Comparison of ENCODE assay signal across 17 cellular contexts in genomic region chr6:157521665-157522335, GRCh38.
DNase-seq lines count a peak whose midpoint lies in the region; ATAC-seq and TF ChIP-seq lines count a peak whose summit lies in the region.
"Had no signal": no experiment of that assay in that cellular context is flagged by ENCODE, and none has a peak within 500 bp of the region (broad histone marks: within the 10 kb centered on the region; RNA-seq: fewer than 3 reads in every experiment).

No MANE protein-coding gene starts in this region.

- no peak overlapping the region for H3K4me3 Mint-ChIP-seq in activated CD8-positive, alpha-beta T cell treated with anti-CD3 and anti-CD28 coated beads for 36 hours
- H3K4me3 Mint-ChIP-seq in activated CD8-positive, alpha-beta T cell treated with anti-CD3 and anti-CD28 coated beads, Interleukin-2, amount 10 ng/mL, durations not matched to agents 7 days and 5 days: no peak overlapping the region
- H3K4me3 Mint-ChIP-seq in immature natural killer cell: peak overlapping the region in 1 of 5 donors; percentile 43
- H3K4me3 Mint-ChIP-seq in stimulated activated effector memory CD8-positive, alpha-beta T cell treated with anti-CD3 and anti-CD28 coated beads, Interleukin-12 subunit alpha, Interleukin-12 subunit beta, amount 100 ng/mL, for 72 hours: no peak overlapping the region
- H3K4me3 Mint-ChIP-seq: brain, GM23338 had no signal

- CTCF ChIA-PET in activated CD8-positive, alpha-beta T cell treated with anti-CD3 and anti-CD28 coated beads for 36 hours (lab: Charles Lee): interaction anchor here (1.3 kb wide), 1 partner anchor 75 kb away, joined by 3 read pairs; no protein-coding TSS in a partner anchor
- CTCF ChIA-PET in activated CD8-positive, alpha-beta T cell treated with anti-CD3 and anti-CD28 coated beads, Interleukin-2, amount 10 ng/mL, durations not matched to agents 7 days and 5 days (lab: Charles Lee): interaction anchor here (1.0 to 1.1 kb wide), 2 partner anchors 9 to 58 kb away, joined by 3 to 4 read pairs; no protein-coding TSS in a partner anchor

- POLR2A ChIA-PET in activated CD8-positive, alpha-beta T cell treated with anti-CD3 and anti-CD28 coated beads for 36 hours (lab: Charles Lee): no interaction called here
- POLR2A ChIA-PET in activated CD8-positive, alpha-beta T cell treated with anti-CD3 and anti-CD28 coated beads, Interleukin-2, amount 10 ng/mL, durations not matched to agents 7 days and 5 days (lab: Charles Lee): interaction anchor here (0.7 to 0.9 kb wide), 2 partner anchors 9 to 142 kb away, joined by 3 read pairs; no protein-coding TSS in a partner anchor

- H3K4me1 Mint-ChIP-seq in activated CD8-positive, alpha-beta T cell treated with anti-CD3 and anti-CD28 coated beads for 36 hours (ENCODE audit: low read depth): no peaks in the 10 kb centered on the region
- peaks cover 37% of the 10 kb centered on the region for H3K4me1 Mint-ChIP-seq in activated CD8-positive, alpha-beta T cell treated with anti-CD3 and anti-CD28 coated beads, Interleukin-2, amount 10 ng/mL, durations not matched to agents 7 days and 5 days (ENCODE audit: low read depth)
- peaks cover 47 to 56% of the 10 kb centered on the region in 2 donors for H3K4me1 Mint-ChIP-seq in immature natural killer cell
- H3K4me1 Mint-ChIP-seq in stimulated activated effector memory CD8-positive, alpha-beta T cell treated with anti-CD3 and anti-CD28 coated beads, Interleukin-12 subunit alpha, Interleukin-12 subunit beta, amount 100 ng/mL, for 72 hours: peaks cover 35% of the 10 kb centered on the region

- no peaks in the 10 kb centered on the region for H3K36me3 ChIP-seq in lower lobe of right lung
- H3K36me3 ChIP-seq: heart right ventricle, upper lobe of left lung had no signal

- no peaks in the 10 kb centered on the region for H3K9me3 ChIP-seq in lower lobe of right lung
- H3K9me3 ChIP-seq: heart right ventricle, upper lobe of left lung had no signal

- H3K27ac Mint-ChIP-seq in activated CD8-positive, alpha-beta T cell treated with anti-CD3 and anti-CD28 coated beads for 36 hours: no peak overlapping the region
- H3K27ac Mint-ChIP-seq in activated CD8-positive, alpha-beta T cell treated with anti-CD3 and anti-CD28 coated beads, Interleukin-2, amount 10 ng/mL, durations not matched to agents 7 days and 5 days: no peak overlapping the region
- H3K27ac Mint-ChIP-seq in immature natural killer cell: peak overlapping the region; percentile 77 to 95 (median 90)
- H3K27ac Mint-ChIP-seq in stimulated activated effector memory CD8-positive, alpha-beta T cell treated with anti-CD3 and anti-CD28 coated beads, Interleukin-12 subunit alpha, Interleukin-12 subunit beta, amount 100 ng/mL, for 72 hours: peak overlapping the region; percentile 76
- H3K27ac Mint-ChIP-seq: brain, GM23338 had no signal

- intact Hi-C loops in activated CD8-positive, alpha-beta T cell treated with anti-CD3 and anti-CD28 coated beads for 36 hours (cut with micrococcal nuclease): no loop called here
- intact Hi-C loops in lower lobe of right lung (cut with DNase I): no loop called here

- no peaks in the 10 kb centered on the region for H3K9me3 Mint-ChIP-seq in activated CD8-positive, alpha-beta T cell treated with anti-CD3 and anti-CD28 coated beads for 36 hours
- peaks cover 4% of the 10 kb centered on the region for H3K9me3 Mint-ChIP-seq in activated CD8-positive, alpha-beta T cell treated with anti-CD3 and anti-CD28 coated beads, Interleukin-2, amount 10 ng/mL, durations not matched to agents 7 days and 5 days (ENCODE audit: insufficient read depth)
- no peaks in the 10 kb centered on the region for H3K9me3 Mint-ChIP-seq in immature natural killer cell
- no peaks in the 10 kb centered on the region for H3K9me3 Mint-ChIP-seq in stimulated activated effector memory CD8-positive, alpha-beta T cell treated with anti-CD3 and anti-CD28 coated beads, Interleukin-12 subunit alpha, Interleukin-12 subunit beta, amount 100 ng/mL, for 72 hours
- H3K9me3 Mint-ChIP-seq: GM23338 had no signal

- peak; percentile 45 for ATAC-seq in activated CD8-positive, alpha-beta T cell treated with anti-CD3 and anti-CD28 coated beads for 36 hours
- no peak for ATAC-seq in activated CD8-positive, alpha-beta T cell treated with anti-CD3 and anti-CD28 coated beads, Interleukin-2, amount 10 ng/mL, durations not matched to agents 7 days and 5 days
- peak; percentile 76 for ATAC-seq in stimulated activated effector memory CD8-positive, alpha-beta T cell treated with anti-CD3 and anti-CD28 coated beads, Interleukin-12 subunit alpha, Interleukin-12 subunit beta, amount 100 ng/mL, for 72 hours
- ATAC-seq in lower lobe of right lung: no peak
- ATAC-seq: GM23338, heart right ventricle, SK-N-SH treated with all-trans-retinoic acid at 6 μM for 48 hours had no signal

- peaks cover 10% of the 10 kb centered on the region for H3K4me1 ChIP-seq in lower lobe of right lung
- H3K4me1 ChIP-seq: upper lobe of left lung had no signal

- H3K27me3 ChIP-seq in lower lobe of right lung (ENCODE audit: low read depth): no peaks in the 10 kb centered on the region
- H3K27me3 ChIP-seq: heart right ventricle, upper lobe of left lung had no signal

- no peaks in the 10 kb centered on the region for H3K36me3 Mint-ChIP-seq in activated CD8-positive, alpha-beta T cell treated with anti-CD3 and anti-CD28 coated beads for 36 hours (ENCODE audit: low read depth)
- H3K36me3 Mint-ChIP-seq in activated CD8-positive, alpha-beta T cell treated with anti-CD3 and anti-CD28 coated beads, Interleukin-2, amount 10 ng/mL, durations not matched to agents 7 days and 5 days (ENCODE audit: low read depth): peaks cover 21% of the 10 kb centered on the region
- H3K36me3 Mint-ChIP-seq in immature natural killer cell: no peaks in the 10 kb centered on the region
- no peaks in the 10 kb centered on the region for H3K36me3 Mint-ChIP-seq in stimulated activated effector memory CD8-positive, alpha-beta T cell treated with anti-CD3 and anti-CD28 coated beads, Interleukin-12 subunit alpha, Interleukin-12 subunit beta, amount 100 ng/mL, for 72 hours
- H3K36me3 Mint-ChIP-seq: brain had no signal

- H3K4me3 ChIP-seq in lower lobe of right lung: no peak overlapping the region
- H3K4me3 ChIP-seq: GM23338, heart right ventricle, upper lobe of left lung had no signal

- no peaks in the 10 kb centered on the region for H3K27me3 Mint-ChIP-seq in activated CD8-positive, alpha-beta T cell treated with anti-CD3 and anti-CD28 coated beads for 36 hours
- H3K27me3 Mint-ChIP-seq in activated CD8-positive, alpha-beta T cell treated with anti-CD3 and anti-CD28 coated beads, Interleukin-2, amount 10 ng/mL, durations not matched to agents 7 days and 5 days (ENCODE audit: low read depth): no peaks in the 10 kb centered on the region
- H3K27me3 Mint-ChIP-seq in immature natural killer cell (ENCODE audit: low read depth in 3 of 3): peaks cover 0 to 8% (median 4%) of the 10 kb centered on the region in 3 donors
- H3K27me3 Mint-ChIP-seq: brain had no signal

- no peak for TF ChIP-seq CTCF in activated CD8-positive, alpha-beta T cell treated with anti-CD3 and anti-CD28 coated beads for 36 hours (IDR thresholded peaks at IDR 0.05)
- no peak for TF ChIP-seq CTCF in lower lobe of right lung (IDR thresholded peaks at IDR 0.05)

- DNase-seq in activated CD8-positive, alpha-beta T cell treated with anti-CD3 and anti-CD28 coated beads for 36 hours: no peak
- DNase-seq in activated CD8-positive, alpha-beta T cell treated with anti-CD3 and anti-CD28 coated beads, Interleukin-2, amount 10 ng/mL, durations not matched to agents 7 days and 5 days: no peak
- DNase-seq in SKM-1 treated with dmso at 0.1 percent for 144 hours (lab: John Stamatoyannopoulos, UW; ENCODE audit: unreplicated experiment): peak; percentile 66
- DNase-seq in immature natural killer cell: peak; percentile 56 to 75 (median 69)
- DNase-seq in stimulated activated effector memory CD8-positive, alpha-beta T cell treated with anti-CD3 and anti-CD28 coated beads, Interleukin-12 subunit alpha, Interleukin-12 subunit beta, amount 100 ng/mL, for 72 hours (ENCODE audit: low spot score in 2 of 2): no peak
- no peak for DNase-seq in NCI-H128 (lab: John Stamatoyannopoulos, UW; ENCODE audit: unreplicated experiment)
- DNase-seq in activated naive CD4-positive, alpha-beta T cell (lab: John Stamatoyannopoulos, UW): no peak
- no peak for DNase-seq in lower lobe of right lung
- DNase-seq: activated effector memory CD4-positive, alpha-beta T cell treated with Interleukin-2 at 50 U/mL for 16 hours; heart right ventricle; NCI-H1048; stimulated activated CD4-positive, alpha-beta T cell treated with anti-CD3 and anti-CD28 coated beads, Interleukin-4, amount 100 ng/mL, for 24 hours; upper lobe of left lung had no signal

- no peak overlapping the region for H3K27ac ChIP-seq in lower lobe of right lung
- H3K27ac ChIP-seq: C4-2B, heart right ventricle, upper lobe of left lung had no signal

Comparison
In these comparisons a context has a peak if more than half of its experiments do, and no peak if none do; other contexts are left out.
1. ATAC-seq: peak in activated CD8-positive, alpha-beta T cell treated with anti-CD3 and anti-CD28 coated beads for 36 hours (single experiment) and stimulated activated effector memory CD8-positive, alpha-beta T cell treated with anti-CD3 and anti-CD28 coated beads, Interleukin-12 subunit alpha, Interleukin-12 subunit beta, amount 100 ng/mL, for 72 hours (single experiment); none in activated CD8-positive, alpha-beta T cell treated with anti-CD3 and anti-CD28 coated beads, Interleukin-2, amount 10 ng/mL, durations not matched to agents 7 days and 5 days (single experiment) and lower lobe of right lung (0 of 2).
2. DNase-seq: peak in SKM-1 treated with dmso at 0.1 percent for 144 hours (single experiment) and immature natural killer cell (3 of 3); none in activated CD8-positive, alpha-beta T cell treated with anti-CD3 and anti-CD28 coated beads for 36 hours (single experiment), activated CD8-positive, alpha-beta T cell treated with anti-CD3 and anti-CD28 coated beads, Interleukin-2, amount 10 ng/mL, durations not matched to agents 7 days and 5 days (single experiment), stimulated activated effector memory CD8-positive, alpha-beta T cell treated with anti-CD3 and anti-CD28 coated beads, Interleukin-12 subunit alpha, Interleukin-12 subunit beta, amount 100 ng/mL, for 72 hours (0 of 2), NCI-H128 (single experiment), activated naive CD4-positive, alpha-beta T cell (0 of 4) and lower lobe of right lung (single experiment).
3. H3K27ac Mint-ChIP-seq: peak in immature natural killer cell (6 of 6) and stimulated activated effector memory CD8-positive, alpha-beta T cell treated with anti-CD3 and anti-CD28 coated beads, Interleukin-12 subunit alpha, Interleukin-12 subunit beta, amount 100 ng/mL, for 72 hours (single experiment); none in activated CD8-positive, alpha-beta T cell treated with anti-CD3 and anti-CD28 coated beads for 36 hours (single experiment) and activated CD8-positive, alpha-beta T cell treated with anti-CD3 and anti-CD28 coated beads, Interleukin-2, amount 10 ng/mL, durations not matched to agents 7 days and 5 days (single experiment).